Comparison of ENCODE assay signal across 1 cellular context in the genomic region with DNA sequence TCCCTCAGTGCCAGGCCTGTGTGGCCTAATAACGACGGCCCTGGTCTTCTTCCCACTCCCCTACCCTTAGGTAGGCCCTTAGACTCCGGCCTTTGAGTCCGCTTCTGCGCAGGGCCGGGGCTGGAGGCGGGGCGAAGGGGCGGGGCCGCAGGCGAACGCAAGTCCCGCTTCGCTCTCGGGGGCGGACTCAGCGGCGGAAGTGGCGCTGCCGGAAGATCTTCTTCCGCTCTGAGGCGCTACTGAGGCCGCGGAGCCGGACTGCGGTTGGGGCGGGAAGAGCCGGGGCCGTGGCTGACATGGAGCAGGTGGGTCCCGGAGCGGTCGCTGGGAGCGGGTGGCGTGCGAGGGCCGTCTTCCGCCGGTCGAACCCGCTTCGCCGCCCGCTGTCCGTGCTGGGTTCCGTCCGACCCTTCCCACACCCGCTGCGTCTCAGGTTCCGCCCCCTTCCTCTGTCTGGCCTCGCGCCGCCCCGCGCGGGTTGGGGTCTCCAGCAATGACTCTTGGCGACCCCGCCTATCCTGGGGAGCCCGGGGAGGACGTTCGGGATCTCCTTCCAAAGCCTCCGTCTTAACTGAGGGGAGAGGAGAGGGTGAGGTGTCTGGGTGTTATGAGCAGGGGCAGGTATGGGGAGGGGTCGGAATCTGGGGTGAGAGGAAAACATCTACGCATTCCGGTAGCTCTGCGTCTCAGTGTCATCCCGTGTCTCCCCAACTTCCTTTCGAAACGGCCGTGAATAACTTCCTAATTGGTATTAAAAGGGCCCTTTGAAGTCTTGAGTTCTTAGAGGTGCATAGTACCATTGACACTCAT.
TF ChIP-seq lines count a peak whose summit lies in the region.

A gene (plus strand): TSS at position 218 of the 810 bp plus-strand sequence. CDS start 16,388 bp downstream, outside the sequence.

TF ChIP-seq in HepG2, 621 proteins besides CTCF, POLR2A, EP300 and RAD21 (continued from another document and continues in another):
- TF ChIP-seq, protein P1, sequence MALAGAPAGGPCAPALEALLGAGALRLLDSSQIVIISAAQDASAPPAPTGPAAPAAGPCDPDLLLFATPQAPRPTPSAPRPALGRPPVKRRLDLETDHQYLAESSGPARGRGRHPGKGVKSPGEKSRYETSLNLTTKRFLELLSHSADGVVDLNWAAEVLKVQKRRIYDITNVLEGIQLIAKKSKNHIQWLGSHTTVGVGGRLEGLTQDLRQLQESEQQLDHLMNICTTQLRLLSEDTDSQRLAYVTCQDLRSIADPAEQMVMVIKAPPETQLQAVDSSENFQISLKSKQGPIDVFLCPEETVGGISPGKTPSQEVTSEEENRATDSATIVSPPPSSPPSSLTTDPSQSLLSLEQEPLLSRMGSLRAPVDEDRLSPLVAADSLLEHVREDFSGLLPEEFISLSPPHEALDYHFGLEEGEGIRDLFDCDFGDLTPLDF (CRISPR knock-in tag; IDR thresholded peaks at IDR 0.05), result peak; percentile 74
- TF ChIP-seq ZNF354B (CRISPR knock-in tag; IDR thresholded peaks at IDR 0.05) (no peak), HES4 (CRISPR knock-in tag; IDR thresholded peaks at IDR 0.05; ENCODE audit: borderline replicate concordance) (0 out of 2 replicates have a peak, but pooled peaks have one; percentile 24), MED8 (CRISPR knock-in tag; IDR thresholded peaks at IDR 0.05; ENCODE audit: insufficient replicate concordance) (peak; percentile 63), CBX2 (IDR thresholded peaks at IDR 0.05; ENCODE audit: low read depth, low read length) (no peak), CBX2 (CRISPR knock-in tag; IDR thresholded peaks at IDR 0.05; ENCODE audit: low read depth) (0 out of 2 replicates have a peak, but pooled peaks have one; percentile 75), ZNF816 (CRISPR knock-in tag; IDR thresholded peaks at IDR 0.05; ENCODE audit: borderline replicate concordance) (peak; percentile 87; the same call in 1 of the 2 replicates), ZMYM3 (CRISPR knock-in tag; IDR thresholded peaks at IDR 0.05) (no peak), PCBP2 (optimal IDR thresholded peaks at IDR 0.05; ENCODE audit: low read depth, low read length, poor library complexity, severe bottlenecking) (no peak), ZSCAN12 (CRISPR knock-in tag; IDR thresholded peaks at IDR 0.05) (peak; percentile 90; the same call in 1 of the 2 replicates), HNRNPUL1 (IDR thresholded peaks at IDR 0.05; ENCODE audit: low read depth, low read length) (no peak), NR2F2 (IDR thresholded peaks at IDR 0.05; ENCODE audit: borderline replicate concordance, low read depth) (peak; percentile 43; the same call in 1 of the 2 replicates), ZNF7 (CRISPR knock-in tag; IDR thresholded peaks at IDR 0.05) (no peak), NR2C2 (CRISPR knock-in tag; IDR thresholded peaks at IDR 0.05; ENCODE audit: borderline replicate concordance) (peak; percentile 91), ZKSCAN1 (IDR thresholded peaks at IDR 0.05; ENCODE audit: low read length) (no peak), NPAS2 (CRISPR knock-in tag; IDR thresholded peaks at IDR 0.05; ENCODE audit: borderline replicate concordance) (no peak), ZMYM4 (CRISPR knock-in tag; IDR thresholded peaks at IDR 0.05) (peak; percentile 76; the same call in 1 of the 2 replicates), PPARG (CRISPR knock-in tag; conservative IDR thresholded peaks at IDR 0.05) (peak; percentile 46; the same call in 1 of the 2 replicates), CHD2 (IDR thresholded peaks at IDR 0.05; ENCODE audit: low read depth, low read length) (no peak), ZNF572 (CRISPR knock-in tag; IDR thresholded peaks at IDR 0.05) (0 out of 2 replicates have a peak, but pooled peaks have one; percentile 21), GTF3A (CRISPR knock-in tag; conservative IDR thresholded peaks at IDR 0.05) (0 out of 2 replicates have a peak, but pooled peaks have one; percentile 36), ZNF761 (CRISPR knock-in tag; conservative IDR thresholded peaks at IDR 0.05) (peak; percentile 88), SOX13 (IDR thresholded peaks at IDR 0.05) (0 out of 2 replicates have a peak, but pooled peaks have one; percentile 10), SOX13 (CRISPR knock-in tag; conservative IDR thresholded peaks at IDR 0.05 in 1 of 2, IDR thresholded peaks at IDR 0.05 in 1 of 2) (peak in 1 of 2 experiments; percentile 55; a peak in 2 of 4 replicates), REXO4 (CRISPR knock-in tag; IDR thresholded peaks at IDR 0.05; ENCODE audit: borderline replicate concordance) (no peak), TBX2 (CRISPR knock-in tag; IDR thresholded peaks at IDR 0.05; ENCODE audit: borderline replicate concordance) (peak; percentile 78), ZBTB8A (CRISPR knock-in tag; IDR thresholded peaks at IDR 0.05; ENCODE audit: borderline replicate concordance, low read depth) (no peak), KDM3A (CRISPR knock-in tag; IDR thresholded peaks at IDR 0.05; ENCODE audit: low read depth) (peak; percentile 79; the same call in 1 of the 2 replicates), RFX3 (CRISPR knock-in tag; IDR thresholded peaks at IDR 0.05) (no peak), HOXA3 (CRISPR knock-in tag; IDR thresholded peaks at IDR 0.05) (peak; percentile 87)
- TF ChIP-seq, protein P2, sequence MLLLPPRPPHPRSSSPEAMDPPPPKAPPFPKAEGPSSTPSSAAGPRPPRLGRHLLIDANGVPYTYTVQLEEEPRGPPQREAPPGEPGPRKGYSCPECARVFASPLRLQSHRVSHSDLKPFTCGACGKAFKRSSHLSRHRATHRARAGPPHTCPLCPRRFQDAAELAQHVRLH (CRISPR knock-in tag; IDR thresholded peaks at IDR 0.05; ENCODE audit: borderline replicate concordance, low read depth), result peak; percentile 90; the same call in 1 of the 2 replicates
- TF ChIP-seq, protein P3, sequence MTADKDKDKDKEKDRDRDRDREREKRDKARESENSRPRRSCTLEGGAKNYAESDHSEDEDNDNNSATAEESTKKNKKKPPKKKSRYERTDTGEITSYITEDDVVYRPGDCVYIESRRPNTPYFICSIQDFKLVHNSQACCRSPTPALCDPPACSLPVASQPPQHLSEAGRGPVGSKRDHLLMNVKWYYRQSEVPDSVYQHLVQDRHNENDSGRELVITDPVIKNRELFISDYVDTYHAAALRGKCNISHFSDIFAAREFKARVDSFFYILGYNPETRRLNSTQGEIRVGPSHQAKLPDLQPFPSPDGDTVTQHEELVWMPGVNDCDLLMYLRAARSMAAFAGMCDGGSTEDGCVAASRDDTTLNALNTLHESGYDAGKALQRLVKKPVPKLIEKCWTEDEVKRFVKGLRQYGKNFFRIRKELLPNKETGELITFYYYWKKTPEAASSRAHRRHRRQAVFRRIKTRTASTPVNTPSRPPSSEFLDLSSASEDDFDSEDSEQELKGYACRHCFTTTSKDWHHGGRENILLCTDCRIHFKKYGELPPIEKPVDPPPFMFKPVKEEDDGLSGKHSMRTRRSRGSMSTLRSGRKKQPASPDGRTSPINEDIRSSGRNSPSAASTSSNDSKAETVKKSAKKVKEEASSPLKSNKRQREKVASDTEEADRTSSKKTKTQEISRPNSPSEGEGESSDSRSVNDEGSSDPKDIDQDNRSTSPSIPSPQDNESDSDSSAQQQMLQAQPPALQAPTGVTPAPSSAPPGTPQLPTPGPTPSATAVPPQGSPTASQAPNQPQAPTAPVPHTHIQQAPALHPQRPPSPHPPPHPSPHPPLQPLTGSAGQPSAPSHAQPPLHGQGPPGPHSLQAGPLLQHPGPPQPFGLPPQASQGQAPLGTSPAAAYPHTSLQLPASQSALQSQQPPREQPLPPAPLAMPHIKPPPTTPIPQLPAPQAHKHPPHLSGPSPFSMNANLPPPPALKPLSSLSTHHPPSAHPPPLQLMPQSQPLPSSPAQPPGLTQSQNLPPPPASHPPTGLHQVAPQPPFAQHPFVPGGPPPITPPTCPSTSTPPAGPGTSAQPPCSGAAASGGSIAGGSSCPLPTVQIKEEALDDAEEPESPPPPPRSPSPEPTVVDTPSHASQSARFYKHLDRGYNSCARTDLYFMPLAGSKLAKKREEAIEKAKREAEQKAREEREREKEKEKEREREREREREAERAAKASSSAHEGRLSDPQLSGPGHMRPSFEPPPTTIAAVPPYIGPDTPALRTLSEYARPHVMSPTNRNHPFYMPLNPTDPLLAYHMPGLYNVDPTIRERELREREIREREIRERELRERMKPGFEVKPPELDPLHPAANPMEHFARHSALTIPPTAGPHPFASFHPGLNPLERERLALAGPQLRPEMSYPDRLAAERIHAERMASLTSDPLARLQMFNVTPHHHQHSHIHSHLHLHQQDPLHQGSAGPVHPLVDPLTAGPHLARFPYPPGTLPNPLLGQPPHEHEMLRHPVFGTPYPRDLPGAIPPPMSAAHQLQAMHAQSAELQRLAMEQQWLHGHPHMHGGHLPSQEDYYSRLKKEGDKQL (CRISPR knock-in tag; IDR thresholded peaks at IDR 0.05; ENCODE audit: low read depth), result no peak
- TF ChIP-seq, protein P4, sequence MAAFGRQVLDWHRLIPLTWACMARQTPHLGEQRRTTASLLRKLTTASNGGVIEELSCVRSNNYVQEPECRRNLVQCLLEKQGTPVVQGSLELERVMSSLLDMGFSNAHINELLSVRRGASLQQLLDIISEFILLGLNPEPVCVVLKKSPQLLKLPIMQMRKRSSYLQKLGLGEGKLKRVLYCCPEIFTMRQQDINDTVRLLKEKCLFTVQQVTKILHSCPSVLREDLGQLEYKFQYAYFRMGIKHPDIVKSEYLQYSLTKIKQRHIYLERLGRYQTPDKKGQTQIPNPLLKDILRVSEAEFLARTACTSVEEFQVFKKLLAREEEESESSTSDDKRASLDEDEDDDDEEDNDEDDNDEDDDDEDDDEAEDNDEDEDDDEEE (CRISPR knock-in tag; IDR thresholded peaks at IDR 0.05), result peak; percentile 91
- TF ChIP-seq, protein P5, sequence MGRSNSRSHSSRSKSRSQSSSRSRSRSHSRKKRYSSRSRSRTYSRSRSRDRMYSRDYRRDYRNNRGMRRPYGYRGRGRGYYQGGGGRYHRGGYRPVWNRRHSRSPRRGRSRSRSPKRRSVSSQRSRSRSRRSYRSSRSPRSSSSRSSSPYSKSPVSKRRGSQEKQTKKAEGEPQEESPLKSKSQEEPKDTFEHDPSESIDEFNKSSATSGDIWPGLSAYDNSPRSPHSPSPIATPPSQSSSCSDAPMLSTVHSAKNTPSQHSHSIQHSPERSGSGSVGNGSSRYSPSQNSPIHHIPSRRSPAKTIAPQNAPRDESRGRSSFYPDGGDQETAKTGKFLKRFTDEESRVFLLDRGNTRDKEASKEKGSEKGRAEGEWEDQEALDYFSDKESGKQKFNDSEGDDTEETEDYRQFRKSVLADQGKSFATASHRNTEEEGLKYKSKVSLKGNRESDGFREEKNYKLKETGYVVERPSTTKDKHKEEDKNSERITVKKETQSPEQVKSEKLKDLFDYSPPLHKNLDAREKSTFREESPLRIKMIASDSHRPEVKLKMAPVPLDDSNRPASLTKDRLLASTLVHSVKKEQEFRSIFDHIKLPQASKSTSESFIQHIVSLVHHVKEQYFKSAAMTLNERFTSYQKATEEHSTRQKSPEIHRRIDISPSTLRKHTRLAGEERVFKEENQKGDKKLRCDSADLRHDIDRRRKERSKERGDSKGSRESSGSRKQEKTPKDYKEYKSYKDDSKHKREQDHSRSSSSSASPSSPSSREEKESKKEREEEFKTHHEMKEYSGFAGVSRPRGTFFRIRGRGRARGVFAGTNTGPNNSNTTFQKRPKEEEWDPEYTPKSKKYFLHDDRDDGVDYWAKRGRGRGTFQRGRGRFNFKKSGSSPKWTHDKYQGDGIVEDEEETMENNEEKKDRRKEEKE (IDR thresholded peaks at IDR 0.05), result no peak
- TF ChIP-seq, protein P6, sequence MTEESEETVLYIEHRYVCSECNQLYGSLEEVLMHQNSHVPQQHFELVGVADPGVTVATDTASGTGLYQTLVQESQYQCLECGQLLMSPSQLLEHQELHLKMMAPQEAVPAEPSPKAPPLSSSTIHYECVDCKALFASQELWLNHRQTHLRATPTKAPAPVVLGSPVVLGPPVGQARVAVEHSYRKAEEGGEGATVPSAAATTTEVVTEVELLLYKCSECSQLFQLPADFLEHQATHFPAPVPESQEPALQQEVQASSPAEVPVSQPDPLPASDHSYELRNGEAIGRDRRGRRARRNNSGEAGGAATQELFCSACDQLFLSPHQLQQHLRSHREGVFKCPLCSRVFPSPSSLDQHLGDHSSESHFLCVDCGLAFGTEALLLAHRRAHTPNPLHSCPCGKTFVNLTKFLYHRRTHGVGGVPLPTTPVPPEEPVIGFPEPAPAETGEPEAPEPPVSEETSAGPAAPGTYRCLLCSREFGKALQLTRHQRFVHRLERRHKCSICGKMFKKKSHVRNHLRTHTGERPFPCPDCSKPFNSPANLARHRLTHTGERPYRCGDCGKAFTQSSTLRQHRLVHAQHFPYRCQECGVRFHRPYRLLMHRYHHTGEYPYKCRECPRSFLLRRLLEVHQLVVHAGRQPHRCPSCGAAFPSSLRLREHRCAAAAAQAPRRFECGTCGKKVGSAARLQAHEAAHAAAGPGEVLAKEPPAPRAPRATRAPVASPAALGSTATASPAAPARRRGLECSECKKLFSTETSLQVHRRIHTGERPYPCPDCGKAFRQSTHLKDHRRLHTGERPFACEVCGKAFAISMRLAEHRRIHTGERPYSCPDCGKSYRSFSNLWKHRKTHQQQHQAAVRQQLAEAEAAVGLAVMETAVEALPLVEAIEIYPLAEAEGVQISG (CRISPR knock-in tag; IDR thresholded peaks at IDR 0.05), result peak; percentile 92
- TF ChIP-seq, protein P7, sequence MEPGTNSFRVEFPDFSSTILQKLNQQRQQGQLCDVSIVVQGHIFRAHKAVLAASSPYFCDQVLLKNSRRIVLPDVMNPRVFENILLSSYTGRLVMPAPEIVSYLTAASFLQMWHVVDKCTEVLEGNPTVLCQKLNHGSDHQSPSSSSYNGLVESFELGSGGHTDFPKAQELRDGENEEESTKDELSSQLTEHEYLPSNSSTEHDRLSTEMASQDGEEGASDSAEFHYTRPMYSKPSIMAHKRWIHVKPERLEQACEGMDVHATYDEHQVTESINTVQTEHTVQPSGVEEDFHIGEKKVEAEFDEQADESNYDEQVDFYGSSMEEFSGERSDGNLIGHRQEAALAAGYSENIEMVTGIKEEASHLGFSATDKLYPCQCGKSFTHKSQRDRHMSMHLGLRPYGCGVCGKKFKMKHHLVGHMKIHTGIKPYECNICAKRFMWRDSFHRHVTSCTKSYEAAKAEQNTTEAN (CRISPR knock-in tag; conservative IDR thresholded peaks at IDR 0.05), result peak; percentile 81
- TF ChIP-seq, protein P8, sequence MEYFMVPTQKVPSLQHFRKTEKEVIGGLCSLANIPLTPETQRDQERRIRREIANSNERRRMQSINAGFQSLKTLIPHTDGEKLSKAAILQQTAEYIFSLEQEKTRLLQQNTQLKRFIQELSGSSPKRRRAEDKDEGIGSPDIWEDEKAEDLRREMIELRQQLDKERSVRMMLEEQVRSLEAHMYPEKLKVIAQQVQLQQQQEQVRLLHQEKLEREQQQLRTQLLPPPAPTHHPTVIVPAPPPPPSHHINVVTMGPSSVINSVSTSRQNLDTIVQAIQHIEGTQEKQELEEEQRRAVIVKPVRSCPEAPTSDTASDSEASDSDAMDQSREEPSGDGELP (IDR thresholded peaks at IDR 0.05; ENCODE audit: borderline replicate concordance, low read depth), result 0 out of 2 replicates have a peak, but pooled peaks have one; percentile 10
